Comparison of ENCODE assay signal across 9 cellular contexts in genomic region chr5:6659941-6660684, GRCh38. TPM values are rescaled to one million over a fixed set of nuclear protein-coding genes. Genes with fewer than 3 reads are reported as not detected.
A peak's percentile ranks its signal among the peaks of the same experiment; 100 is the strongest.
DNase-seq lines count a peak whose midpoint lies in the region; ATAC-seq and TF ChIP-seq lines count a peak whose summit lies in the region.
"Had no signal": no experiment of that assay in that cellular context is flagged by ENCODE, and none has a peak within 500 bp of the region (broad histone marks: within the 10 kb centered on the region; RNA-seq: fewer than 3 reads in every experiment).

No MANE protein-coding gene starts in this region.

- H3K36me3 ChIP-seq in osteoblast (ENCODE audit: insufficient read depth, low read length) = peaks cover 34% of the 10 kb centered on the region

- no peak overlapping the region for H3K4me3 ChIP-seq in osteoblast (ENCODE audit: insufficient read depth, low read length)

- no peak for TF ChIP-seq CTCF in osteoblast (IDR thresholded peaks at IDR 0.05; ENCODE audit: extremely low read depth, low read depth, low read length)

- no peak overlapping the region for H2AFZ ChIP-seq in osteoblast (ENCODE audit: low read length)

- peaks cover 4% of the 10 kb centered on the region for H3K9me3 ChIP-seq in osteoblast (ENCODE audit: low read depth, low read length)

- no peak overlapping the region for H3K27ac ChIP-seq in osteoblast (ENCODE audit: low read depth, low read length)

- H3K79me2 ChIP-seq in osteoblast (ENCODE audit: insufficient read depth, low read length) = no peaks in the 10 kb centered on the region

- H3K4me2 ChIP-seq in osteoblast (ENCODE audit: insufficient read depth, low read length) = no peak overlapping the region

- H3K27me3 ChIP-seq in osteoblast (ENCODE audit: insufficient read depth, low read length) = no peaks in the 10 kb centered on the region

- peak; percentile 89 for ATAC-seq in GM18867 (IDR thresholded peaks at IDR 0.05; ENCODE audit: unreplicated experiment)
- peak; percentile 84 for ATAC-seq in GM21528 (IDR thresholded peaks at IDR 0.05; ENCODE audit: low FRiP score, unreplicated experiment)
- ATAC-seq in HG03442 (IDR thresholded peaks at IDR 0.05; ENCODE audit: unreplicated experiment) = peak; percentile 85

- H4K20me1 ChIP-seq in osteoblast (ENCODE audit: insufficient read depth, low read length) = no peaks in the 10 kb centered on the region

- no peaks in the 10 kb centered on the region for H3K4me1 ChIP-seq in osteoblast (ENCODE audit: insufficient read depth, low read length)

- DNase-seq in mucosa of gallbladder (ENCODE audit: low spot score) (peak; percentile 21), NCI-H2107 treated with DMSO at 0.1 percent for 48 hours (lab: John Stamatoyannopoulos, UW; ENCODE audit: unreplicated experiment) (no peak), DMS79 (lab: John Stamatoyannopoulos, UW) (no peak), osteoblast (ENCODE audit: insufficient read length, low spot score, missing footprints) (no peak)
- DNase-seq: midbrain, NCI-H526 had no signal

RNA-seq across cellular contexts. Expression of gene SRD5A1, which starts 26.9 kb away (rescaled TPM):
- total RNA-seq in mucosa of gallbladder = 12.8 TPM
- total RNA-seq in osteoblast = 8.8 and 9.4 TPM in 2 replicates

RNA-seq across cellular contexts. Expression of gene NSUN2, which starts 27.3 kb away (rescaled TPM):
- 37.1 TPM for total RNA-seq in mucosa of gallbladder
- total RNA-seq in osteoblast = 32.7 and 39.4 TPM in 2 replicates

RNA-seq across cellular contexts. Expression of gene TENT4A, which starts 53.1 kb away (rescaled TPM):
- 19.8 TPM for total RNA-seq in mucosa of gallbladder
- 16.5 and 21.4 TPM in 2 replicates for total RNA-seq in osteoblast
